Comparison of ENCODE assay signal across 18 cellular contexts in genomic region chr2:160921401-160921964, GRCh38.
DNase-seq lines count a peak whose midpoint lies in the region; ATAC-seq and TF ChIP-seq lines count a peak whose summit lies in the region.
"Had no signal": no experiment of that assay in that cellular context is flagged by ENCODE, and none has a peak within 500 bp of the region (broad histone marks: within the 10 kb centered on the region; RNA-seq: fewer than 3 reads in every experiment).

No MANE protein-coding gene starts in this region.

- H3K27ac Mint-ChIP-seq in nephron progenitor cell = peak overlapping the region; percentile 7
- H3K27ac Mint-ChIP-seq: activated CD4-positive, alpha-beta T cell treated with anti-CD3 and anti-CD28 coated beads, Interleukin-2, amount 10 ng/mL, durations not matched to agents 7 days and 5 days; progenitor cell of endocrine pancreas had no signal

- H3K36me3 ChIP-seq in SJSA1 (no peaks in the 10 kb centered on the region), esophagus muscularis mucosa (no peaks in the 10 kb centered on the region), thoracic aorta (no peaks in the 10 kb centered on the region)
- H3K36me3 ChIP-seq: BLaER1, MG63 had no signal

- peaks cover 3% of the 10 kb centered on the region for H3K27me3 Mint-ChIP-seq in nephron progenitor cell (ENCODE audit: low read depth, poor library complexity)
- H3K27me3 Mint-ChIP-seq: activated CD4-positive, alpha-beta T cell treated with anti-CD3 and anti-CD28 coated beads, Interleukin-2, amount 10 ng/mL, durations not matched to agents 7 days and 5 days; progenitor cell of endocrine pancreas had no signal

- H3K9me3 Mint-ChIP-seq in nephron progenitor cell = no peaks in the 10 kb centered on the region
- H3K9me3 Mint-ChIP-seq: activated CD4-positive, alpha-beta T cell treated with anti-CD3 and anti-CD28 coated beads, Interleukin-2, amount 10 ng/mL, durations not matched to agents 7 days and 5 days had no signal

- H3K4me3 Mint-ChIP-seq in nephron progenitor cell = no peak overlapping the region
- H3K4me3 Mint-ChIP-seq: activated CD4-positive, alpha-beta T cell treated with anti-CD3 and anti-CD28 coated beads, Interleukin-2, amount 10 ng/mL, durations not matched to agents 7 days and 5 days had no signal

- TF ChIP-seq CTCF in esophagus muscularis mucosa (IDR thresholded peaks at IDR 0.05) (no peak), nephron progenitor cell (IDR thresholded peaks at IDR 0.05) (no peak), thoracic aorta (IDR thresholded peaks at IDR 0.05) (no peak)

- H3K4me3 ChIP-seq in SJSA1 (no peak overlapping the region), esophagus muscularis mucosa (peak overlapping the region in 1 of 4 donors; percentile 0), thoracic aorta (no peak overlapping the region)
- H3K4me3 ChIP-seq: BLaER1, dorsolateral prefrontal cortex, MG63 had no signal

- TF ChIP-seq EP300 in esophagus muscularis mucosa (IDR thresholded peaks at IDR 0.05) = no peak

- WGBS in esophagus muscularis mucosa = 60% methylated on average over 4 of the region's 4 CpGs

- intact Hi-C loops in esophagus muscularis mucosa (cut with DNase I) = no loop called here

- DNase-seq in SJSA1 (ENCODE audit: low read depth in 1 of 2, low spot score in 2 of 2) (peak; percentile 59 to 73), esophagus muscularis mucosa (ENCODE audit: extremely low spot score) (no peak), nephron progenitor cell (no peak), thoracic aorta (ENCODE audit: low spot score) (no peak), occipital lobe (lab: John Stamatoyannopoulos, UW) (no peak), NCI-H226 (no peak)
- DNase-seq: activated CD4-positive, alpha-beta T cell treated with anti-CD3 and anti-CD28 coated beads, Interleukin-2, amount 10 ng/mL, durations not matched to agents 7 days and 5 days; activated naive CD4-positive, alpha-beta T cell treated with Interleukin-2 at 50 U/mL for 16 hours; DMS153; dorsolateral prefrontal cortex; NCI-H1694 treated with DMSO at 0.1 percent for 48 hours; NCI-H510A treated with DMSO at 0.1 percent for 48 hours; PC-3 had no signal

- H3K36me3 Mint-ChIP-seq in nephron progenitor cell (ENCODE audit: low read depth) = no peaks in the 10 kb centered on the region

- H3K27ac ChIP-seq in SJSA1 (peak overlapping the region; percentile 72), esophagus muscularis mucosa (replicated peaks in 1 of 4) (peak overlapping the region; percentile 57 to 71 (median 64)), thoracic aorta (peak overlapping the region; percentile 14 to 22)
- H3K27ac ChIP-seq: BLaER1, dorsolateral prefrontal cortex had no signal

- H3K4me1 ChIP-seq in SJSA1 (replicated peaks) (peaks cover 36% of the 10 kb centered on the region), esophagus muscularis mucosa (peaks cover 11 to 41% (median 31%) of the 10 kb centered on the region in 4 donors), thoracic aorta (ENCODE audit: control insufficient read depth in 1 of 2, low read depth in 2 of 2) (peaks cover 0 to 16% of the 10 kb centered on the region in 2 donors)
- H3K4me1 ChIP-seq: BLaER1 had no signal

- no peak for TF ChIP-seq POLR2A in esophagus muscularis mucosa (IDR thresholded peaks at IDR 0.05; ENCODE audit: low read depth)

- H3K27me3 ChIP-seq in SJSA1 (replicated peaks) = no peaks in the 10 kb centered on the region
- H3K27me3 ChIP-seq in esophagus muscularis mucosa = no peaks in the 10 kb centered on the region
- no peaks in the 10 kb centered on the region for H3K27me3 ChIP-seq in thoracic aorta (replicated peaks; ENCODE audit: insufficient read depth)
- H3K27me3 ChIP-seq: BLaER1, MG63 had no signal

- H3K9me3 ChIP-seq in SJSA1 (replicated peaks) = no peaks in the 10 kb centered on the region
- H3K9me3 ChIP-seq in esophagus muscularis mucosa = no peaks in the 10 kb centered on the region
- H3K9me3 ChIP-seq in thoracic aorta = no peaks in the 10 kb centered on the region
- H3K9me3 ChIP-seq: BLaER1, MG63 had no signal

- peaks cover 49% of the 10 kb centered on the region for H3K4me1 Mint-ChIP-seq in nephron progenitor cell
- H3K4me1 Mint-ChIP-seq: activated CD4-positive, alpha-beta T cell treated with anti-CD3 and anti-CD28 coated beads, Interleukin-2, amount 10 ng/mL, durations not matched to agents 7 days and 5 days had no signal

- ATAC-seq in thoracic aorta (ENCODE audit: insufficient number of reproducible peaks, low FRiP score, low read depth) (no peak), HG02885 (IDR thresholded peaks at IDR 0.05; ENCODE audit: poor library complexity, unreplicated experiment) (no peak)
- ATAC-seq: esophagus mucosa, PC-3 had no signal

Comparison
In these comparisons a context has a peak if more than half of its experiments do, and no peak if none do; other contexts are left out.
1. DNase-seq: peak in SJSA1 (2 of 2); none in esophagus muscularis mucosa (single experiment), nephron progenitor cell (single experiment), thoracic aorta (single experiment), occipital lobe (single experiment) and NCI-H226 (single experiment).
2. H3K27ac ChIP-seq: peak in every context shown above with its lines; median percentile 72 in SJSA1; 64 in esophagus muscularis mucosa; 18 in thoracic aorta.